10 cellular contexts compared by ENCODE assay signal in genomic region chr7:73716318-73716890, GRCh38. TPM values are rescaled to one million over a fixed set of nuclear protein-coding genes. Genes with fewer than 3 reads are reported as not detected.
DNase-seq lines count a peak whose midpoint lies in the region; ATAC-seq and TF ChIP-seq lines count a peak whose summit lies in the region.
"Had no signal": no experiment of that assay in that cellular context is flagged by ENCODE, and none has a peak within 500 bp of the region (broad histone marks: within the 10 kb centered on the region; RNA-seq: fewer than 3 reads in every experiment).

No MANE protein-coding gene starts in this region.

- H3K36me3 Mint-ChIP-seq in activated naive CD4-positive, alpha-beta T cell treated with anti-CD3 and anti-CD28 coated beads, Interleukin-2, amount 50 U/mL, for 24 hours: peaks cover 2% of the 10 kb centered on the region

- H3K4me3 ChIP-seq in SK-N-MC (no peak overlapping the region), tibial artery (peak overlapping the region in 1 of 2 donors; percentile 0), colonic mucosa (no peak overlapping the region)

- H3K9me3 ChIP-seq in SK-N-MC (ENCODE audit: low read depth, low read length) (no peaks in the 10 kb centered on the region), tibial artery (no peaks in the 10 kb centered on the region), colonic mucosa (no peaks in the 10 kb centered on the region)

- H3K4me1 Mint-ChIP-seq in activated naive CD4-positive, alpha-beta T cell treated with anti-CD3 and anti-CD28 coated beads, Interleukin-2, amount 50 U/mL, for 24 hours: peaks cover 31% of the 10 kb centered on the region

- DNase-seq in activated naive CD4-positive, alpha-beta T cell (lab: John Stamatoyannopoulos, UW): no peak
- DNase-seq in SK-N-MC (ENCODE audit: low read depth, low spot score) (no peak), foreskin keratinocyte (no peak), tibial artery (no peak), left ventricle myocardium superior (no peak), colonic mucosa (no peak)
- DNase-seq: AML-193, small intestine had no signal

- H3K36me3 ChIP-seq in SK-N-MC (ENCODE audit: insufficient read depth, low read length) (no peaks in the 10 kb centered on the region), tibial artery (no peaks in the 10 kb centered on the region), colonic mucosa (no peaks in the 10 kb centered on the region)

- TF ChIP-seq CTCF in foreskin keratinocyte (conservative IDR thresholded peaks at IDR 0.05) (no peak), tibial artery (IDR thresholded peaks at IDR 0.05) (no peak), colonic mucosa (IDR thresholded peaks at IDR 0.05) (no peak)

- H3K4me3 Mint-ChIP-seq in activated naive CD4-positive, alpha-beta T cell treated with anti-CD3 and anti-CD28 coated beads, Interleukin-2, amount 50 U/mL, for 24 hours: peak overlapping the region; percentile 51

- ATAC-seq in foreskin keratinocyte (no peak), GM18519 (IDR thresholded peaks at IDR 0.05; ENCODE audit: low FRiP score, unreplicated experiment) (no peak), left ventricle myocardium superior (no peak)

- no peaks in the 10 kb centered on the region for H3K9me3 Mint-ChIP-seq in activated naive CD4-positive, alpha-beta T cell treated with anti-CD3 and anti-CD28 coated beads, Interleukin-2, amount 50 U/mL, for 24 hours

- H3K9ac ChIP-seq in SK-N-MC (ENCODE audit: insufficient read length): no peak overlapping the region
- H3K9ac ChIP-seq in colonic mucosa (ENCODE audit: low read depth in 2 of 2, low read length in 2 of 2): no peak overlapping the region

- H3K4me1 ChIP-seq in foreskin keratinocyte (peaks cover 18% of the 10 kb centered on the region), tibial artery (peaks cover 0 to 52% (median 48%) of the 10 kb centered on the region in 4 donors), colonic mucosa (peaks cover 16% of the 10 kb centered on the region)

- H3K27ac ChIP-seq in SK-N-MC: peak overlapping the region; percentile 68; the same call in 1 of the 2 replicates
- H3K27ac ChIP-seq in foreskin keratinocyte: peak overlapping the region; percentile 26
- peak overlapping the region; percentile 50 to 81 for H3K27ac ChIP-seq in tibial artery
- H3K27ac ChIP-seq in colonic mucosa: no peak overlapping the region

- peaks cover 2% of the 10 kb centered on the region for H3K27me3 Mint-ChIP-seq in activated naive CD4-positive, alpha-beta T cell treated with anti-CD3 and anti-CD28 coated beads, Interleukin-2, amount 50 U/mL, for 24 hours

- intact Hi-C loops in tibial artery (cut with DNase I; ENCODE audit: low total_unique reads) (no loop called here), left ventricle myocardium superior (cut with micrococcal nuclease) (no loop called here), colonic mucosa (cut with DNase I) (no loop called here)

- H3K27me3 ChIP-seq in foreskin keratinocyte (no peaks in the 10 kb centered on the region), tibial artery (no peaks in the 10 kb centered on the region), colonic mucosa (no peaks in the 10 kb centered on the region)

- H3K27ac Mint-ChIP-seq in activated naive CD4-positive, alpha-beta T cell treated with anti-CD3 and anti-CD28 coated beads, Interleukin-2, amount 50 U/mL, for 24 hours: no peak overlapping the region

RNA-seq across cellular contexts. Expression of gene STX1A, which starts 3.1 kb away (rescaled TPM):
- total RNA-seq in foreskin keratinocyte: 15.9 and 20.1 TPM in 2 replicates
- polyA plus RNA-seq in foreskin keratinocyte: 15.4 and 20.1 TPM in 2 replicates
- total RNA-seq in left ventricle myocardium superior: 3.0 TPM
- 1 to 10 TPM; 7.0 to 7.2 TPM for total RNA-seq in colonic mucosa

RNA-seq across cellular contexts. Expression of gene ABHD11, which starts 22.2 kb away (rescaled TPM):
- total RNA-seq in foreskin keratinocyte: 24.0 and 25.2 TPM in 2 replicates
- 34.2 and 34.5 TPM in 2 replicates for polyA plus RNA-seq in foreskin keratinocyte
- 24.0 TPM for total RNA-seq in left ventricle myocardium superior
- total RNA-seq in colonic mucosa: 100 to 1,000 TPM; 109 to 123 TPM

RNA-seq across cellular contexts. Expression of gene BUD23, which starts 33.0 kb away (rescaled TPM):
- 55.8 and 55.9 TPM in 2 replicates for total RNA-seq in foreskin keratinocyte
- 93.8 and 94.2 TPM in 2 replicates for polyA plus RNA-seq in foreskin keratinocyte
- total RNA-seq in left ventricle myocardium superior: 79.8 TPM
- 10 to 100 TPM; 46.4 to 79.5 TPM for total RNA-seq in colonic mucosa

RNA-seq across cellular contexts. Expression of gene DNAJC30, which starts 33.2 kb away (rescaled TPM):
- total RNA-seq in foreskin keratinocyte: 4.1 and 4.2 TPM in 2 replicates
- 8.3 and 8.5 TPM in 2 replicates for polyA plus RNA-seq in foreskin keratinocyte
- 13.2 TPM for total RNA-seq in left ventricle myocardium superior
- total RNA-seq in colonic mucosa: 10 to 100 TPM in 1 of 2 donors, 1 to 10 TPM in 1; 9.7 to 15.1 TPM

RNA-seq across cellular contexts. Expression of gene VPS37D, which starts 48.8 kb away (rescaled TPM):
- total RNA-seq in foreskin keratinocyte (1.4 and 2.1 TPM in 2 replicates), left ventricle myocardium superior (3.3 TPM), colonic mucosa (1 to 10 TPM in 1 of 2 donors, under 1 TPM in 1; 0.62 to 2.0 TPM)
- polyA plus RNA-seq in foreskin keratinocyte: 1.4 and 2.5 TPM in 2 replicates
